ENCODE assay signal across 25 cellular contexts in genomic region chr5:113446358-113446927, GRCh38. TPM values are rescaled to one million over a fixed set of nuclear protein-coding genes. Genes with fewer than 3 reads are reported as not detected.
"Had no signal": no experiment of that assay in that cellular context is flagged by ENCODE, and none has a peak within 500 bp of the region (broad histone marks: within the 10 kb centered on the region; RNA-seq: fewer than 3 reads in every experiment).

No MANE protein-coding gene starts in this region.

- H3K4me1 Mint-ChIP-seq: immature natural killer cell, naive B cell, nephron progenitor cell had no signal

- DNase-seq: cortex of kidney; dorsolateral prefrontal cortex; effector CD8-positive, alpha-beta T cell; immature natural killer cell; kidney; left cardiac atrium; mesendoderm; naive B cell; nephron progenitor cell; psoas muscle; retina; spleen; stimulated activated CD4-positive, alpha-beta T cell treated with anti-CD3 and anti-CD28 coated beads, Interleukin-15, amount 100 ng/mL, for 24 hours; stimulated activated CD4-positive, alpha-beta T cell treated with anti-CD3 and anti-CD28 coated beads, Interleukin-1b, Interleukin-23, amount 100 ng/mL, for 48 hours; stimulated activated CD4-positive, alpha-beta T cell treated with anti-CD3 and anti-CD28 coated beads, Interleukin-4, amount 100 ng/mL, for 4 hours; stimulated activated naive CD4-positive, alpha-beta T cell; thyroid gland had no signal

- H3K9me3 ChIP-seq: thyroid gland had no signal

- H3K27me3 ChIP-seq: dorsolateral prefrontal cortex, thyroid gland had no signal

- H3K36me3 ChIP-seq: spleen, thyroid gland had no signal

- H3K27me3 Mint-ChIP-seq: type B pancreatic cell had no signal

- H3K4me1 ChIP-seq: psoas muscle, spleen, thyroid gland had no signal

- ATAC-seq: esophagus mucosa, psoas muscle, sciatic nerve had no signal

- H3K27ac Mint-ChIP-seq: immature natural killer cell, naive B cell, nephron progenitor cell, type B pancreatic cell had no signal

- H3K27ac ChIP-seq: dorsolateral prefrontal cortex, psoas muscle, spleen, thyroid gland had no signal

- H3K36me3 Mint-ChIP-seq: immature natural killer cell, naive B cell, type B pancreatic cell had no signal

- H3K4me3 Mint-ChIP-seq: immature natural killer cell, naive B cell, nephron progenitor cell, type B pancreatic cell had no signal

- H3K4me3 ChIP-seq: dorsolateral prefrontal cortex, psoas muscle, spleen, thyroid gland had no signal

RNA-seq across cellular contexts. Expression of gene TSSK1B, which starts 11.7 kb away (rescaled TPM):
- total RNA-seq: glomerular endothelial cell, liver, lung microvascular endothelial cell, omental fat pad, psoas muscle, skeletal muscle tissue, spleen had no signal
